9 cellular contexts compared by ENCODE assay signal in the genomic region with DNA sequence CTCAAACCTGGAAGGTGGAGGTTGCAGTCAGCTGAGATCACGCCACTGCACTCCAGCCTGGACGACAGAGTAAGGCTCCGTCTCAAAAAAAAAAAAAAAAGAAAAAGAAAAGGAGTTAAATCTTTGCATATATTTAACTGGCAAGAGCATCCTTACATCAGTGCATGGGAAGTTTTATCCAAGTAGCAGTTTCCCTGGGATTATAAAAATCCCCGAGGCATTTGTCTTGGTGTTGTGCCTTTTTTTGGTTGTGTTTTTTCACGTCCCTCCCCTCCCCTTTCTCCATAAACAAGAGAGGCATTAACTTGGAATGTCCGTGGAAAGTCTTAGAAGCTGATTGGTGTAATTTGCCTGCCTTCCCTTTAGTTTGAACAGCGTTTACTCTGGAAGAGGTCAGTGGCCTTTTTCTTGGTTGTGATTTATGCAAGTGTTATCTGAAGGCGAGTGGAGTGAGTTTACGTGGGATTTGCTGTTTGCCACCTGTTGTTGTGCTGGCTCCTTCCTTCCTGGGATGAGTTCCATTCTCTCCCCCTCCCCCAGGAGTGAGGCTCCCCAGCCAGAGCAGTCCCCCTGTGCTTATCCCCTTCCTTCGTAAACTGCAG. TPM values are rescaled to one million over a fixed set of nuclear protein-coding genes. Genes with fewer than 3 reads are reported as not detected.
DNase-seq lines count a peak whose midpoint lies in the region; ATAC-seq and TF ChIP-seq lines count a peak whose summit lies in the region.
"Had no signal": no experiment of that assay in that cellular context is flagged by ENCODE, and none has a peak within 500 bp of the region (broad histone marks: within the 10 kb centered on the region; RNA-seq: fewer than 3 reads in every experiment).

No MANE protein-coding gene starts in this region.

- intact Hi-C loops in transverse colon (cut with DNase I; ENCODE audit: low total_unique reads) = loop anchor here (10.0 kb wide), 1 partner anchor 180 kb away; a partner anchor contains a TSS

- TF ChIP-seq EP300 in transverse colon (IDR thresholded peaks at IDR 0.05; ENCODE audit: low read depth) = no peak

- H3K4me1 Mint-ChIP-seq in activated naive CD4-positive, alpha-beta T cell treated with anti-CD3 and anti-CD28 coated beads, Interleukin-2, amount 10 ng/mL, durations not matched to agents 7 days and 5 days = peaks cover 99% of the 10 kb centered on the region
- H3K4me1 Mint-ChIP-seq in brain = peaks cover 98% of the 10 kb centered on the region

- in situ Hi-C loops in transverse colon (cut with MboI; ENCODE audit: low pct_ligation_motif_present in 1 of 4, low pct_unique_long_range_greater_than_20kb in 1 of 4, low sequenced_read_pairs in 3 of 4) = no loop called here

- TF ChIP-seq CTCF in brain (conservative IDR thresholded peaks at IDR 0.05) (no peak), lung (IDR thresholded peaks at IDR 0.05; ENCODE audit: control extremely low read depth, extremely low read depth) (no peak), transverse colon (IDR thresholded peaks at IDR 0.05) (no peak)

- CTCF ChIA-PET in activated naive CD4-positive, alpha-beta T cell treated with anti-CD3 and anti-CD28 coated beads, Interleukin-2, amount 10 ng/mL, durations not matched to agents 7 days and 5 days (lab: Charles Lee) = no interaction called here

- H3K27me3 ChIP-seq in lung (ENCODE audit: control insufficient read depth, insufficient read depth) (no peaks in the 10 kb centered on the region), transverse colon (no peaks in the 10 kb centered on the region)

- no peaks in the 10 kb centered on the region for H3K9me3 Mint-ChIP-seq in activated naive CD4-positive, alpha-beta T cell treated with anti-CD3 and anti-CD28 coated beads, Interleukin-2, amount 10 ng/mL, durations not matched to agents 7 days and 5 days
- no peaks in the 10 kb centered on the region for H3K9me3 Mint-ChIP-seq in brain

- H3K4me3 ChIP-seq in lung (no peak overlapping the region), transverse colon (peak overlapping the region in 1 of 4 donors; percentile 17)

- TF ChIP-seq POLR2A in transverse colon (IDR thresholded peaks at IDR 0.05) = no peak

- H3K4me1 ChIP-seq in lung (ENCODE audit: control insufficient read depth in 2 of 2, insufficient read depth in 2 of 2, low read length in 2 of 2) = peaks cover 38 to 53% of the 10 kb centered on the region in 2 donors
- H3K4me1 ChIP-seq in transverse colon = peaks cover 85 to 100% (median 97%) of the 10 kb centered on the region in 4 donors

- H3K9me3 ChIP-seq in lung (ENCODE audit: control insufficient read depth in 2 of 2, insufficient read depth in 1 of 2, low read length in 1 of 2) = no peaks in the 10 kb centered on the region
- H3K9me3 ChIP-seq in transverse colon = no peaks in the 10 kb centered on the region

- H3K36me3 ChIP-seq in lung (ENCODE audit: control insufficient read depth in 2 of 2, insufficient read depth in 2 of 2, low read length in 2 of 2) (peaks cover 0 to 3% of the 10 kb centered on the region in 2 donors), transverse colon (no peaks in the 10 kb centered on the region)

- DNase-seq in activated naive CD4-positive, alpha-beta T cell treated with anti-CD3 and anti-CD28 coated beads, Interleukin-2, amount 10 ng/mL, durations not matched to agents 7 days and 5 days = no peak
- DNase-seq in activated naive CD4-positive, alpha-beta T cell treated with Interleukin-2 at 50 U/mL for 16 hours = no peak
- DNase-seq in lung (ENCODE audit: low spot score) (no peak), transverse colon (no peak), mucosa of gallbladder (ENCODE audit: low spot score) (no peak), NCI-H2081 treated with DMSO at 0.1 percent for 48 hours (lab: John Stamatoyannopoulos, UW) (no peak)
- DNase-seq: NCI-H2171 had no signal

- no peak for ATAC-seq in lung (ENCODE audit: insufficient read depth, low FRiP score)
- no peak for ATAC-seq in HG02852 (IDR thresholded peaks at IDR 0.05; ENCODE audit: unreplicated experiment)

- 40 to 60% methylated on average over 10 of the region's 10 CpGs for WGBS in lung, 2 donors
- 24 to 29% methylated on average over 4 to 10 of the region's 10 CpGs for WGBS in transverse colon (ENCODE audit: low coverage in 1 of 2), 2 donors

- peaks cover 5% of the 10 kb centered on the region for H3K27me3 Mint-ChIP-seq in activated naive CD4-positive, alpha-beta T cell treated with anti-CD3 and anti-CD28 coated beads, Interleukin-2, amount 10 ng/mL, durations not matched to agents 7 days and 5 days
- no peaks in the 10 kb centered on the region for H3K27me3 Mint-ChIP-seq in brain

- H3K27ac ChIP-seq in lung (ENCODE audit: low read depth in 1 of 2, low read length in 1 of 2) (peak overlapping the region; percentile 79 to 99), transverse colon (peak overlapping the region; percentile 99 to 100 (median 99))

- peak overlapping the region; percentile 81 for H3K27ac Mint-ChIP-seq in activated naive CD4-positive, alpha-beta T cell treated with anti-CD3 and anti-CD28 coated beads, Interleukin-2, amount 10 ng/mL, durations not matched to agents 7 days and 5 days
- H3K27ac Mint-ChIP-seq in brain = peak overlapping the region in 4 of 5 experiments; percentile 1 to 97 (median 72)

- H3K4me3 Mint-ChIP-seq in activated naive CD4-positive, alpha-beta T cell treated with anti-CD3 and anti-CD28 coated beads, Interleukin-2, amount 10 ng/mL, durations not matched to agents 7 days and 5 days = no peak overlapping the region
- H3K4me3 Mint-ChIP-seq in brain = peak overlapping the region in 4 of 5 experiments; percentile 2 to 67 (median 31)

- H3K36me3 Mint-ChIP-seq in activated naive CD4-positive, alpha-beta T cell treated with anti-CD3 and anti-CD28 coated beads, Interleukin-2, amount 10 ng/mL, durations not matched to agents 7 days and 5 days = peaks cover 43% of the 10 kb centered on the region
- peaks cover 24% of the 10 kb centered on the region for H3K36me3 Mint-ChIP-seq in brain

RNA-seq across cellular contexts. Expression of a gene that starts 7.1 kb away (rescaled TPM):
- polyA plus RNA-seq in brain (ENCODE audit: insufficient read depth, low read depth, low replicate concordance) (379 TPM), lung (100 to 1,000 TPM; 229 to 394 TPM)
- total RNA-seq in lung (100 to 1,000 TPM; 339 to 552 TPM), transverse colon (1,000 to 10,000 TPM in 1 of 4 donors, 100 to 1,000 TPM in 3; 458 to 1,080 (median 723) TPM), mucosa of gallbladder (628 TPM)

RNA-seq across cellular contexts. Expression of a gene that starts 35.6 kb away (rescaled TPM):
- 367 TPM for polyA plus RNA-seq in brain (ENCODE audit: insufficient read depth, low read depth, low replicate concordance)
- total RNA-seq in lung = 100 to 1,000 TPM; 142 to 243 TPM
- 100 to 1,000 TPM; 266 to 344 TPM for polyA plus RNA-seq in lung
- 100 to 1,000 TPM; 267 to 660 (median 460) TPM for total RNA-seq in transverse colon
- total RNA-seq in mucosa of gallbladder = 233 TPM

RNA-seq across cellular contexts. Expression of a gene that starts 36.8 kb away (rescaled TPM):
- 1.4 TPM for polyA plus RNA-seq in brain (ENCODE audit: insufficient read depth, low read depth, low replicate concordance)
- total RNA-seq in lung = 1 to 10 TPM; 4.0 to 9.8 TPM
- polyA plus RNA-seq in lung = 10 to 100 TPM in 1 of 2 donors, 1 to 10 TPM in 1; 7.0 to 13.1 TPM
- total RNA-seq in transverse colon = 10 to 100 TPM in 2 of 4 donors, 1 to 10 TPM in 1, not detected in 1; 4.0 to 49.0 (median 11.1) TPM
- 8.2 TPM for total RNA-seq in mucosa of gallbladder
